Comparison of ENCODE assay signal across 10 cellular contexts in the genomic region with DNA sequence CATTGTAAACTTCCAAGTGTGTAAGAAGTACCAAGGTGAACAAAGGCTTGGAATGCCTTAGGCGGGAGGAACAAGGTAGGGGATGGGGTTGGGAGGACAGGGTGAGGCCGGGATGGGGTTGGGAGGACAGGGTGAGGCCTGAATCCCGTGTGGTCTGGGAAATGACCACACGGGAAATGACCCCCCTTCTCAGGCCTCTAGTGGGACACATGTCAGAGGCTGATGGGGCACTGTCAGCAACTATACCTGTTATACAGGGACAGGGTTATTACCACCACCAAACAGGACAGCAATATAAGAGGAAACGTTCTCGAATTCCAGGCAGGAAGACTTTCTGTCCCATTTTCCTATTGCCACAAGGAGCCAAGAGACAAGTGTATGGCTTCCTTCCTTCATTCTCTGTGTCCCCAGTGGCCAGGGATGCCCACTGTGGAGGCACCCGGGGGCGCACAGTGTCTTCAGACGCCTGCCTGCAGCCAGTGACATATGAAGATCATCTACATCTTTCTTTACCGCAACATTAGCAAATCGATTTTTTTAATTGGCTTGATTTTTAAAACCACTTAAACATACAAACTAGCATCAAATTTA. TPM values are rescaled to one million over a fixed set of nuclear protein-coding genes. Genes with fewer than 3 reads are reported as not detected.
DNase-seq lines count a peak whose midpoint lies in the region; ATAC-seq and TF ChIP-seq lines count a peak whose summit lies in the region.
"Had no signal": no experiment of that assay in that cellular context is flagged by ENCODE, and none has a peak within 500 bp of the region (broad histone marks: within the 10 kb centered on the region; RNA-seq: fewer than 3 reads in every experiment).

No MANE protein-coding gene starts in this region.

- no peak for ATAC-seq in activated CD4-positive, alpha-beta T cell treated with anti-CD3 and anti-CD28 coated beads for 36 hours
- ATAC-seq in RWPE2 (ENCODE audit: low read depth) (peak; percentile 14; the same call in 1 of the 3 replicates), Right ventricle myocardium superior (ENCODE audit: poor library complexity) (no peak)
- no peak for ATAC-seq in stimulated activated naive B cell treated with anti-CD40 and anti-IgM and Interleukin-4, amounts not matched to agents 10 μg/mL and 1 μg/mL and 100 μg/mL, for 72 hours (replicated peaks)

- H3K4me3 ChIP-seq in RWPE2 (ENCODE audit: severe bottlenecking) (peak overlapping the region; percentile 98), fibroblast of the aortic adventitia (ENCODE audit: low read depth, low read length) (peak overlapping the region; percentile 75)

- H3K36me3 ChIP-seq in RWPE2 (ENCODE audit: low read depth) = peaks cover 52% of the 10 kb centered on the region

- H3K4me3 Mint-ChIP-seq in activated CD4-positive, alpha-beta T cell treated with anti-CD3 and anti-CD28 coated beads for 36 hours = peak overlapping the region; percentile 93
- H3K4me3 Mint-ChIP-seq in stimulated activated naive B cell treated with anti-CD40 and anti-IgM and Interleukin-4, amounts not matched to agents 10 μg/mL and 1 μg/mL and 100 μg/mL, for 72 hours = peak overlapping the region; percentile 88 to 91

- CTCF ChIA-PET in activated CD4-positive, alpha-beta T cell treated with anti-CD3 and anti-CD28 coated beads for 36 hours (lab: Charles Lee) = interaction anchor here (0.7 to 1.9 kb wide), 3 partner anchors 10 to 25 kb away, joined by 4 to 10 read pairs (median 5); no protein-coding TSS in a partner anchor

- POLR2A ChIA-PET in activated CD4-positive, alpha-beta T cell treated with anti-CD3 and anti-CD28 coated beads for 36 hours (lab: Charles Lee) = interaction anchor here (1.4 to 2.0 kb wide), 2 partner anchors 11 to 29 kb away, joined by 3 to 8 read pairs; no protein-coding TSS in a partner anchor

- H3K27ac ChIP-seq in RWPE2 (ENCODE audit: poor library complexity, severe bottlenecking) = peak overlapping the region; percentile 74

- DNase-seq in activated CD4-positive, alpha-beta T cell treated with anti-CD3 and anti-CD28 coated beads for 36 hours = no peak
- no peak for DNase-seq in activated CD4-positive, alpha-beta T cell treated with anti-CD3 and anti-CD28 coated beads for 1 hour
- DNase-seq in RWPE2 (ENCODE audit: low spot score) = no peak
- DNase-seq in fibroblast of the aortic adventitia (ENCODE audit: low read depth) = no peak
- no peak for DNase-seq in stimulated activated naive B cell treated with anti-CD40 and anti-IgM and Interleukin-4, amounts not matched to agents 10 μg/mL and 1 μg/mL and 100 μg/mL, for 72 hours
- no peak for DNase-seq in NCI-H526 treated with DMSO at 0.1 percent for 48 hours (lab: John Stamatoyannopoulos, UW)
- DNase-seq in HPDE6-E6E7 (ENCODE audit: extremely low spot score) = no peak
- DNase-seq in Right ventricle myocardium superior = no peak
- DNase-seq: GF-D8, KG1 had no signal

- H3K27me3 ChIP-seq in RWPE2 (ENCODE audit: insufficient read depth, poor library complexity, severe bottlenecking) = no peaks in the 10 kb centered on the region

- H3K4me1 Mint-ChIP-seq in activated CD4-positive, alpha-beta T cell treated with anti-CD3 and anti-CD28 coated beads for 36 hours = peaks cover 27% of the 10 kb centered on the region
- H3K4me1 Mint-ChIP-seq in stimulated activated naive B cell treated with anti-CD40 and anti-IgM and Interleukin-4, amounts not matched to agents 10 μg/mL and 1 μg/mL and 100 μg/mL, for 72 hours = peaks cover 8 to 17% of the 10 kb centered on the region in 2 donors

- peak overlapping the region; percentile 90 for H3K27ac Mint-ChIP-seq in activated CD4-positive, alpha-beta T cell treated with anti-CD3 and anti-CD28 coated beads for 36 hours
- H3K27ac Mint-ChIP-seq in stimulated activated naive B cell treated with anti-CD40 and anti-IgM and Interleukin-4, amounts not matched to agents 10 μg/mL and 1 μg/mL and 100 μg/mL, for 72 hours = peak overlapping the region; percentile 37

- no peak for TF ChIP-seq CTCF in RWPE2 (IDR thresholded peaks at IDR 0.05; ENCODE audit: poor library complexity, severe bottlenecking)
- TF ChIP-seq CTCF in fibroblast of the aortic adventitia (IDR thresholded peaks at IDR 0.05; ENCODE audit: insufficient read depth, low read length) = no peak

- intact Hi-C loops in activated CD4-positive, alpha-beta T cell treated with anti-CD3 and anti-CD28 coated beads for 36 hours (cut with DNase I, micrococcal nuclease) = loop anchor here in 1 of 2 experiments (5.0 kb wide), 1 partner anchor 87 kb away; no protein-coding TSS in a partner anchor
- intact Hi-C loops in Right ventricle myocardium superior (cut with DNase I) = no loop called here

- H3K36me3 Mint-ChIP-seq in activated CD4-positive, alpha-beta T cell treated with anti-CD3 and anti-CD28 coated beads for 36 hours (ENCODE audit: low read depth) = peaks cover 53% of the 10 kb centered on the region
- H3K36me3 Mint-ChIP-seq in stimulated activated naive B cell treated with anti-CD40 and anti-IgM and Interleukin-4, amounts not matched to agents 10 μg/mL and 1 μg/mL and 100 μg/mL, for 72 hours = peaks cover 1 to 3% of the 10 kb centered on the region in 2 donors

- H3K4me1 ChIP-seq in RWPE2 (ENCODE audit: insufficient read depth, poor library complexity, severe bottlenecking) = peaks cover 25% of the 10 kb centered on the region

- peaks cover 13% of the 10 kb centered on the region for H3K27me3 Mint-ChIP-seq in activated CD4-positive, alpha-beta T cell treated with anti-CD3 and anti-CD28 coated beads for 36 hours
- H3K27me3 Mint-ChIP-seq in stimulated activated naive B cell treated with anti-CD40 and anti-IgM and Interleukin-4, amounts not matched to agents 10 μg/mL and 1 μg/mL and 100 μg/mL, for 72 hours = peaks cover 19 to 22% of the 10 kb centered on the region in 2 donors

- H3K9me3 Mint-ChIP-seq in activated CD4-positive, alpha-beta T cell treated with anti-CD3 and anti-CD28 coated beads for 36 hours (ENCODE audit: low read depth) = no peaks in the 10 kb centered on the region
- no peaks in the 10 kb centered on the region for H3K9me3 Mint-ChIP-seq in stimulated activated naive B cell treated with anti-CD40 and anti-IgM and Interleukin-4, amounts not matched to agents 10 μg/mL and 1 μg/mL and 100 μg/mL, for 72 hours

- no peaks in the 10 kb centered on the region for H3K9me3 ChIP-seq in RWPE2 (ENCODE audit: severe bottlenecking)

RNA-seq across cellular contexts. Expression of gene MKI67, which starts 1.3 kb away (rescaled TPM):
- 100 to 1,000 TPM; 234 to 244 TPM for total RNA-seq in activated CD4-positive, alpha-beta T cell treated with anti-CD3 and anti-CD28 coated beads for 36 hours
- 1.6 and 38.7 TPM in 2 replicates for total RNA-seq in fibroblast of the aortic adventitia (ENCODE audit: low replicate concordance)
- total RNA-seq in Right ventricle myocardium superior = 2.4 TPM
